Comparison of ENCODE assay signal across 8 cellular contexts in the genomic region with DNA sequence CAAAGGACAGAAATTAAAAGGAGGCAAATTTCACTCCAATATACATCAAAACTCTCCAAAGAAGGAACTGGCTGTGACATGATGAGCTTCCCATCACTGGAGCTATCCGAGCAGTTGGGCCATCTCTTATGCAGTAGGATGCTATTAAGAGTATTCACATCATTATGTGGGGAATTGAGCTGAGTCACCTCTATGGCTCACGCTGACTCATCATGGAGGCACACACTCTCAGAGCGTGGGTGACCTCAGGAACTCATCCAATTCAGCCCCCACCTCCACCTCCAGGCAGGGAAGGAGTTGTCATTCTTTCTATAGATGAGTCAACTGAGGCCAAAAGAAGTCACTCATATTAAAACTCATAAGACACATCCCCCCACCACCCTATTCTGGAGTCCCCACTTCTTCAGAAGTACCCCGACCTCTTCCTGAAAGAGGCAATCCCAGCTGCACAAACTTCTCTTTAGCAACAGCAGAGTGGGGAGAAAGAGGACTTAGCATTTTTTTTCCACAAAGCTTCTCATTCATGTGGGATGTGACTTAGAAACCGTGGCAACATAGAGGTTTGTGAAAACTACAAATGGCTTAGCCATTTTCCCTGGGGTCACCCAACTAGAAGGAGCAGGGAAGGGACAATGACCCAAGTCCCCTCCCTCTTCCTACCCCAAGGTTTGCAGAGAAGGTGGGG. TPM values are rescaled to one million over a fixed set of nuclear protein-coding genes. Genes with fewer than 3 reads are reported as not detected.
DNase-seq lines count a peak whose midpoint lies in the region; ATAC-seq, FAIRE-seq and TF ChIP-seq lines count a peak whose summit lies in the region.

No MANE protein-coding gene starts in this region.

- H3K27ac ChIP-seq in A549 (peak overlapping the region; percentile 89 to 90), PC-3 (ENCODE audit: low read length) (peak overlapping the region; percentile 99), endothelial cell of umbilical vein (ENCODE audit: insufficient read depth, low read depth, low read length) (no peak overlapping the region)

- H3K4me2 ChIP-seq in A549 (peak overlapping the region; percentile 67), PC-3 (ENCODE audit: low read length) (peak overlapping the region; percentile 66), endothelial cell of umbilical vein (ENCODE audit: insufficient read depth, low read length) (no peak overlapping the region)

- H3K36me3 ChIP-seq in PC-3 (ENCODE audit: low read depth, low read length) (no peaks in the 10 kb centered on the region), endothelial cell of umbilical vein (ENCODE audit: control insufficient read depth in 2 of 2, extremely low read depth in 1 of 2, insufficient read depth in 2 of 2, low read length in 2 of 2) (no peaks in the 10 kb centered on the region)

- H3K79me2 ChIP-seq in PC-3 (ENCODE audit: low read length) (no peaks in the 10 kb centered on the region), endothelial cell of umbilical vein (ENCODE audit: control insufficient read depth, insufficient read depth, low read length) (no peaks in the 10 kb centered on the region)

- intact Hi-C loops in PC-3 (cut with micrococcal nuclease), result loop anchor here (10.0 kb wide), 1 partner anchor 978 kb away; a partner anchor contains a TSS
- intact Hi-C loops in endothelial cell of umbilical vein (cut with micrococcal nuclease), result no loop called here

- peaks cover 53% of the 10 kb centered on the region for H3K4me1 ChIP-seq in A549
- H3K4me1 ChIP-seq in PC-3 (ENCODE audit: insufficient read depth, low read length), result peaks cover 52% of the 10 kb centered on the region
- H3K4me1 ChIP-seq in endothelial cell of umbilical vein (ENCODE audit: control insufficient read depth, extremely low read depth, insufficient read depth, low read length), result peaks cover 10% of the 10 kb centered on the region

- no peaks in the 10 kb centered on the region for H4K20me1 ChIP-seq in PC-3 (ENCODE audit: low read length)
- H4K20me1 ChIP-seq in endothelial cell of umbilical vein (replicated peaks; ENCODE audit: control insufficient read depth, extremely low read depth, insufficient read depth, low read length), result no peaks in the 10 kb centered on the region

- H3K9ac ChIP-seq in PC-3 (ENCODE audit: low read length) (peak overlapping the region; percentile 82), endothelial cell of umbilical vein (replicated peaks; ENCODE audit: extremely low read depth, insufficient read depth, low read length) (no peak overlapping the region)

- CTCF ChIA-PET in A549 (lab: Yijun Ruan, JAX), result interaction anchor here (0.7 to 2.6 kb wide), 10 partner anchors 9 to 981 kb away, joined by 3 to 9 read pairs (median 4); no protein-coding TSS in a partner anchor
- CTCF ChIA-PET in PC-3 (lab: Charles Lee), result interaction anchor here (0.6 to 0.7 kb wide), 3 partner anchors 42 to 981 kb away, joined by 3 to 4 read pairs (median 4); no protein-coding TSS in a partner anchor
- CTCF ChIA-PET in endothelial cell of umbilical vein (lab: Charles Lee), result interaction anchor here (0.6 to 1.6 kb wide), 10 partner anchors 9 to 1109 kb away, joined by 3 to 9 read pairs (median 5); a partner anchor contains a TSS

- H3K9me3 ChIP-seq in A549, result no peaks in the 10 kb centered on the region
- no peaks in the 10 kb centered on the region for H3K9me3 ChIP-seq in PC-3 (ENCODE audit: low read length)
- H3K9me3 ChIP-seq in endothelial cell of umbilical vein (replicated peaks; ENCODE audit: control insufficient read depth, insufficient read depth, low read length), result no peaks in the 10 kb centered on the region

- 1% methylated on average over 5 of the region's 5 CpGs for WGBS in A549 (ENCODE audit: missing lambda C conversion rate)

- POLR2A ChIA-PET in A549 (lab: Yijun Ruan, JAX) (interaction anchor here (0.9 to 1.5 kb wide), 4 partner anchors 11 to 980 kb away, joined by 3 to 6 read pairs (median 5); a partner anchor contains a TSS), PC-3 (lab: Charles Lee; ENCODE audit: unreplicated experiment) (interaction anchor here (0.5 to 0.9 kb wide), 3 partner anchors 243 to 1414 kb away, joined by 3 to 11 read pairs (median 4); no protein-coding TSS in a partner anchor), endothelial cell of umbilical vein (lab: Charles Lee) (no interaction called here)

- H3K9me2 ChIP-seq in PC-3 (replicated peaks; ENCODE audit: low read length), result no peaks in the 10 kb centered on the region

- H3K4me3 ChIP-seq in A549, result no peak overlapping the region
- H3K4me3 ChIP-seq in PC-3 (ENCODE audit: low read length), result no peak overlapping the region
- no peak overlapping the region for H3K4me3 ChIP-seq in endothelial cell of umbilical vein (replicated peaks in 1 of 3; ENCODE audit: insufficient read depth in 1 of 3, low read depth in 1 of 3, low read length in 3 of 3)

- DNase-seq in A549 (ENCODE audit: low read depth in 1 of 2, low spot score in 1 of 2), result peak; percentile 94 to 96
- DNase-seq in GM20000 (ENCODE audit: low spot score), result peak; percentile 48
- DNase-seq in PC-3, result peak; percentile 98
- DNase-seq in endothelial cell of umbilical vein (ENCODE audit: low read depth, low spot score), result peak; percentile 72
- peak; percentile 17 to 65 (median 45) for DNase-seq in stimulated activated CD4-positive, alpha-beta T cell treated with anti-CD3 and anti-CD28 coated beads, Interleukin-1b, Interleukin-23, amount 100 ng/mL, for 24 hours (ENCODE audit: low read depth in 4 of 4, low spot score in 1 of 4)
- DNase-seq in NCI-H510A treated with DMSO at 0.1 percent for 48 hours (lab: John Stamatoyannopoulos, UW), result no peak
- no peak for DNase-seq in NCI-H774 (lab: John Stamatoyannopoulos, UW)

- TF ChIP-seq RAD21 in A549 (conservative IDR thresholded peaks at IDR 0.05 in 1 of 2, IDR thresholded peaks at IDR 0.05 in 1 of 2), result peak; percentile 14 to 39; a peak in 3 of 5 replicates

- FAIRE-seq in A549 (lab: Jason Lieb, UNC) (peak; percentile 98), endothelial cell of umbilical vein (lab: Jason Lieb, UNC) (peak; percentile 89)

- H2AFZ ChIP-seq in PC-3 (ENCODE audit: low read length) (no peak overlapping the region), endothelial cell of umbilical vein (ENCODE audit: low read depth, low read length) (no peak overlapping the region)

- H3K27me3 ChIP-seq in PC-3 (ENCODE audit: low read length) (no peaks in the 10 kb centered on the region), endothelial cell of umbilical vein (ENCODE audit: control insufficient read depth in 2 of 2, insufficient read depth in 2 of 2, low read length in 2 of 2) (no peaks in the 10 kb centered on the region)

- TF ChIP-seq CTCF in A549 (IDR thresholded peaks at IDR 0.05) (no peak), GM20000 (IDR thresholded peaks at IDR 0.05; ENCODE audit: extremely low read depth, missing control alignments) (no peak), PC-3 (conservative IDR thresholded peaks at IDR 0.05; ENCODE audit: low read depth, low read length) (no peak), endothelial cell of umbilical vein (IDR thresholded peaks at IDR 0.05; ENCODE audit: extremely low read depth in 1 of 2, insufficient read depth in 1 of 2, low read depth in 1 of 2, low read length in 2 of 2) (no peak)

- no peak for TF ChIP-seq POLR2A in A549 (IDR thresholded peaks at IDR 0.05; ENCODE audit: low read length)
- no peak for TF ChIP-seq POLR2A in endothelial cell of umbilical vein (IDR thresholded peaks at IDR 0.05; ENCODE audit: low read depth, low read length)

- peaks cover 7% of the 10 kb centered on the region for H3F3A ChIP-seq in PC-3 (ENCODE audit: low read length, unreplicated experiment)

- ATAC-seq in A549 (peak; percentile 82 to 85), PC-3 (peak; percentile 76), GM18861 (IDR thresholded peaks at IDR 0.05; ENCODE audit: unreplicated experiment) (no peak)

- no TSS peak for BruUV-seq in PC-3 (replicated peaks; lab: Mats Ljungman, UMichigan)
- no TSS peak for BruUV-seq in endothelial cell of umbilical vein (replicated peaks; lab: Mats Ljungman, UMichigan)

- peak; percentile 82 to 84; a peak in 3 of 5 replicates for TF ChIP-seq EP300 in A549 (IDR thresholded peaks at IDR 0.05)

- no peaks in the 10 kb centered on the region for H3K9me1 ChIP-seq in endothelial cell of umbilical vein (replicated peaks; ENCODE audit: control insufficient read depth, extremely low read depth, insufficient read depth, low read length)

- dilution Hi-C loops in endothelial cell of umbilical vein (cut with MboI; ENCODE audit: extremely low pct_ligation_motif_present, low sequenced_read_pairs), result no loop called here

TF ChIP-seq in A549, 52 proteins besides CTCF, POLR2A, EP300 and RAD21 (continues in another document):
- TF ChIP-seq GATA3 (IDR thresholded peaks at IDR 0.05; ENCODE audit: borderline replicate concordance), result peak; percentile 92
- TF ChIP-seq CHD4 (IDR thresholded peaks at IDR 0.05; ENCODE audit: borderline replicate concordance), result no peak
- peak; percentile 31; the same call in 1 of the 3 replicates for TF ChIP-seq SMC3 (IDR thresholded peaks at IDR 0.05)

TF ChIP-seq in endothelial cell of umbilical vein, 7 proteins besides CTCF, POLR2A, EP300 and RAD21:
- peak; percentile 88 for TF ChIP-seq JUN (IDR thresholded peaks at IDR 0.05; ENCODE audit: borderline replicate concordance, insufficient read depth, insufficient read length, low read depth)
- peak; percentile 100 for TF ChIP-seq FOS (IDR thresholded peaks at IDR 0.05; ENCODE audit: borderline replicate concordance, insufficient read depth, low read length)
- TF ChIP-seq, protein P1, sequence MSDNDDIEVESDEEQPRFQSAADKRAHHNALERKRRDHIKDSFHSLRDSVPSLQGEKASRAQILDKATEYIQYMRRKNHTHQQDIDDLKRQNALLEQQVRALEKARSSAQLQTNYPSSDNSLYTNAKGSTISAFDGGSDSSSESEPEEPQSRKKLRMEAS (IDR thresholded peaks at IDR 0.05; ENCODE audit: insufficient read depth, insufficient read length), result no peak

RNA-seq across cellular contexts. Expression of a gene that starts 32.5 kb away (rescaled TPM):
- 0.23 and 0.24 TPM in 2 replicates for polyA plus RNA-seq in A549 (2011; rRNA removed)
- polyA plus RNA-seq in A549 (2012; cell fraction: cytosol; rRNA removed), result 0.11 and 0.16 TPM in 2 replicates
- 0.41 and 1.5 TPM in 2 replicates for polyA plus RNA-seq in A549 (2012; cell fraction: nucleus; rRNA removed)
- 0.13 TPM in 1 of 3 replicates, not detected in the others for polyA plus RNA-seq in A549 (2017; fragmentation: RNase III; extraction: RNeasy Plus Mini Kit Qiagen cat#74134 plus additional on column Dnase treatment)
- polyA minus RNA-seq in A549 (2011; rRNA and poly(A)+ RNA removed), result not detected in 2 replicates
- total RNA-seq in PC-3 (2014; rRNA removed), result not detected in 2 replicates
- not detected in 2 replicates for total RNA-seq in endothelial cell of umbilical vein
- not detected in 2 replicates for polyA plus RNA-seq in endothelial cell of umbilical vein
- polyA plus RNA-seq in endothelial cell of umbilical vein (2011; cell fraction: cytosol; rRNA removed), result not detected in 2 replicates
- polyA plus RNA-seq in endothelial cell of umbilical vein (2011; cell fraction: nucleus; rRNA removed), result not detected in 2 replicates
- not detected in 2 replicates for polyA plus RNA-seq in endothelial cell of umbilical vein (2012)
- polyA minus RNA-seq in endothelial cell of umbilical vein, result not detected in 2 replicates
- polyA minus RNA-seq in endothelial cell of umbilical vein (2011; cell fraction: cytosol; rRNA and poly(A)+ RNA removed), result not detected
- not detected in 2 replicates for polyA minus RNA-seq in endothelial cell of umbilical vein (2011; cell fraction: nucleus; rRNA and poly(A)+ RNA removed)

Comparison
In these comparisons a context has a peak if more than half of its experiments do, and no peak if none do; other contexts are left out.
1. DNase-seq: peak in A549 (2 of 2), GM20000 (single experiment), PC-3 (single experiment), endothelial cell of umbilical vein (single experiment) and stimulated activated CD4-positive, alpha-beta T cell treated with anti-CD3 and anti-CD28 coated beads, Interleukin-1b, Interleukin-23, amount 100 ng/mL, for 24 hours (4 of 4); none in NCI-H510A treated with DMSO at 0.1 percent for 48 hours (single experiment) and NCI-H774 (single experiment).